Comparison of ENCODE assay signal across 19 cellular contexts in the genomic region with DNA sequence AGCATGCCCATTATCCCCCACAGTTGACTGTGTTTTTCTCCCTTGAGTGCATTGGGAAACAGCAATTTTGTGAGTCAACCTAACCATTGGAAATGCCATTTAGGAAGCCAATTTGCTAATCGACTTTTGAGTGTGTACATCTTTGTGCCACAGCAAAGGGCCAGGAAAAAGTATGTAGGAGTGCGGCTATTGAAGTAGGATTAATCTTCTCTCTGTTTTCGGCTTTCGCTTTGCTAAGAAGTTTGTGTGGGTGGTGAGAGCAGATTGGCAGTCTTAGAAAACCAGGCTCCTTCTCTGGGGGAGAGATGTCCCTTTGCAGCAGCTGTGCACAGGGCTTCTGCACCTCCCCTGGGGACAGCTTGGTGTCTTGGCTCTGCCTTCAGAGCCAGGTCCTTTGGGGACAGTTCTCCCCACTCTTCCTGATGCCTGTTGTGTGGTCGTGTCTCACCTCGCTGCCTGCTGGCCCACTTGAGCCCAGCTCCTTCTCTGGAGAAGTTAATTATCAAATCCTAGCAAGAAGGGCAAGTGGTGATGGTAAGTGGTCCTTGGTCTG.
"Had no signal": no experiment of that assay in that cellular context is flagged by ENCODE, and none has a peak within 500 bp of the region (broad histone marks: within the 10 kb centered on the region; RNA-seq: fewer than 3 reads in every experiment).

No MANE protein-coding gene starts in this region.

- H3K27me3 ChIP-seq: foreskin keratinocyte, right atrium auricular region, testis had no signal

- DNase-seq: activated CD4-positive, alpha-beta memory T cell treated with anti-CD3 and anti-CD28 coated beads for 36 hours; activated CD4-positive, alpha-beta T cell treated with anti-CD3 and anti-CD28 coated beads for 36 hours; activated CD8-positive, alpha-beta memory T cell treated with anti-CD3 and anti-CD28 coated beads, Interleukin-2, amount 10 ng/mL, durations not matched to agents 7 days and 5 days; amniotic stem cell; caudate nucleus; foreskin keratinocyte; stimulated activated CD4-positive, alpha-beta T cell treated with anti-CD3 and anti-CD28 coated beads, Interleukin-4, amount 100 ng/mL, for 1 hour; stimulated activated naive CD8-positive, alpha-beta T cell treated with anti-CD3 and anti-CD28 coated beads, Interleukin-15, amount 100 ng/mL, for 72 hours; testis had no signal

- H3K4me1 ChIP-seq: foreskin keratinocyte, right atrium auricular region, testis had no signal

- H3K36me3 Mint-ChIP-seq: activated CD4-positive, alpha-beta memory T cell treated with anti-CD3 and anti-CD28 coated beads for 36 hours; activated CD8-positive, alpha-beta memory T cell treated with anti-CD3 and anti-CD28 coated beads, Interleukin-2, amount 10 ng/mL, durations not matched to agents 7 days and 5 days had no signal

- H3K36me3 ChIP-seq: right atrium auricular region had no signal

- H3K9me3 ChIP-seq: right atrium auricular region, testis had no signal

- H3K27ac Mint-ChIP-seq: activated CD4-positive, alpha-beta memory T cell treated with anti-CD3 and anti-CD28 coated beads for 36 hours; activated CD4-positive, alpha-beta T cell treated with anti-CD3 and anti-CD28 coated beads for 36 hours; activated CD8-positive, alpha-beta memory T cell treated with anti-CD3 and anti-CD28 coated beads, Interleukin-2, amount 10 ng/mL, durations not matched to agents 7 days and 5 days; activated naive CD8-positive, alpha-beta T cell; nephron; progenitor cell of endocrine pancreas; stimulated activated naive CD8-positive, alpha-beta T cell treated with anti-CD3 and anti-CD28 coated beads, Interleukin-15, amount 100 ng/mL, for 72 hours; type B pancreatic cell; WTC11 had no signal

- H3K9me3 Mint-ChIP-seq: activated CD4-positive, alpha-beta memory T cell treated with anti-CD3 and anti-CD28 coated beads for 36 hours had no signal

- H3K4me3 Mint-ChIP-seq: activated CD4-positive, alpha-beta memory T cell treated with anti-CD3 and anti-CD28 coated beads for 36 hours; activated CD4-positive, alpha-beta T cell treated with anti-CD3 and anti-CD28 coated beads for 36 hours; activated CD8-positive, alpha-beta memory T cell treated with anti-CD3 and anti-CD28 coated beads, Interleukin-2, amount 10 ng/mL, durations not matched to agents 7 days and 5 days; activated naive CD8-positive, alpha-beta T cell; nephron; stimulated activated naive CD8-positive, alpha-beta T cell treated with anti-CD3 and anti-CD28 coated beads, Interleukin-15, amount 100 ng/mL, for 72 hours; type B pancreatic cell; WTC11 had no signal

- H3K4me3 ChIP-seq: dorsolateral prefrontal cortex, lung, right atrium auricular region, skin epidermis, testis had no signal

- H3K27me3 Mint-ChIP-seq: activated naive CD8-positive, alpha-beta T cell; progenitor cell of endocrine pancreas; type B pancreatic cell had no signal

- H3K27ac ChIP-seq: epithelial cell of prostate, foreskin keratinocyte, right atrium auricular region, skin epidermis, testis had no signal

- H3K4me1 Mint-ChIP-seq: nephron had no signal
